In genomic region chr5:179608131-179608581, GRCh38 we compare ENCODE assay signal across 8 cellular contexts. TPM values are rescaled to one million over a fixed set of nuclear protein-coding genes. Genes with fewer than 3 reads are reported as not detected.
DNase-seq lines count a peak whose midpoint lies in the region; ATAC-seq and TF ChIP-seq lines count a peak whose summit lies in the region.

No MANE protein-coding gene starts in this region.

- H4K20me1 ChIP-seq in IMR-90 (ENCODE audit: insufficient read depth, low read length): peaks cover 74% of the 10 kb centered on the region

- no peak overlapping the region for H3K18ac ChIP-seq in IMR-90 (ENCODE audit: low read depth, low read length)

- intact Hi-C loops in IMR-90 (cut with micrococcal nuclease): no loop called here
- intact Hi-C loops in sigmoid colon (cut with DNase I): no loop called here

- H3K27ac ChIP-seq in IMR-90 (ENCODE audit: insufficient read depth, low read length): no peak overlapping the region
- H3K27ac ChIP-seq in endodermal cell (ENCODE audit: low read depth, low read length): peak overlapping the region; percentile 76
- peak overlapping the region; percentile 25 to 85 (median 78) for H3K27ac ChIP-seq in sigmoid colon

- H2AK5ac ChIP-seq in IMR-90 (ENCODE audit: low read depth, low read length): no peak overlapping the region

- H3K36me3 Mint-ChIP-seq in endodermal cell (ENCODE audit: low read depth): peaks cover 61% of the 10 kb centered on the region

- H3K4me3 ChIP-seq in IMR-90 (ENCODE audit: insufficient read depth, low read depth, low read length) (no peak overlapping the region), endodermal cell (ENCODE audit: low read length) (no peak overlapping the region), sigmoid colon (no peak overlapping the region)

- H3K56ac ChIP-seq in IMR-90 (ENCODE audit: extremely low read depth, insufficient read depth, low read length): no peak overlapping the region

- H3K9me3 ChIP-seq in IMR-90 (ENCODE audit: control insufficient read depth, insufficient read depth, low read length) (no peaks in the 10 kb centered on the region), endodermal cell (ENCODE audit: control insufficient read depth, low read length) (no peaks in the 10 kb centered on the region), sigmoid colon (no peaks in the 10 kb centered on the region)

- CTCF ChIA-PET in IMR-90 (lab: Yijun Ruan, JAX): no interaction called here

- H3K27me3 ChIP-seq in IMR-90 (ENCODE audit: control insufficient read depth, insufficient read depth, low read length) (no peaks in the 10 kb centered on the region), endodermal cell (ENCODE audit: control insufficient read depth, insufficient read depth, low read length, poor library complexity, severe bottlenecking) (no peaks in the 10 kb centered on the region), sigmoid colon (no peaks in the 10 kb centered on the region)

- DNase-seq in IMR-90 (no peak), SW480 (ENCODE audit: low spot score) (peak; percentile 53), endodermal cell (peak; percentile 64), sigmoid colon (peak; percentile 64)

- H4K8ac ChIP-seq in IMR-90 (ENCODE audit: low read depth in 2 of 2, low read length in 2 of 2): no peak overlapping the region

- ATAC-seq in IMR-90 (ENCODE audit: low read depth) (no peak; the same call in 1 of the 2 replicates), GM18520 (IDR thresholded peaks at IDR 0.05; ENCODE audit: unreplicated experiment) (no peak), GM21515 (IDR thresholded peaks at IDR 0.05; ENCODE audit: unreplicated experiment) (no peak), GM18511 (IDR thresholded peaks at IDR 0.05; ENCODE audit: unreplicated experiment) (no peak), GM21390 (IDR thresholded peaks at IDR 0.05; ENCODE audit: unreplicated experiment) (no peak)

- H3K27me3 Mint-ChIP-seq in endodermal cell (ENCODE audit: insufficient read depth): no peaks in the 10 kb centered on the region

- H3K14ac ChIP-seq in IMR-90 (replicated peaks; ENCODE audit: low read depth, low read length): no peak overlapping the region

- TF ChIP-seq CTCF in IMR-90 (conservative IDR thresholded peaks at IDR 0.05; ENCODE audit: low read depth, low read length): no peak
- no peak for TF ChIP-seq CTCF in endodermal cell (conservative IDR thresholded peaks at IDR 0.05)
- no peak for TF ChIP-seq CTCF in sigmoid colon (IDR thresholded peaks at IDR 0.05)

- no peak overlapping the region for H2BK5ac ChIP-seq in IMR-90 (ENCODE audit: low read depth, low read length, poor library complexity, severe bottlenecking)

- dilution Hi-C loops in IMR-90 (cut with HindIII; ENCODE audit: low sequenced_read_pairs, unreplicated experiment): no loop called here

- H3K23ac ChIP-seq in IMR-90 (ENCODE audit: low read depth, low read length): no peak overlapping the region

- TF ChIP-seq POLR2A in IMR-90 (IDR thresholded peaks at IDR 0.05; ENCODE audit: low read depth, low read length): no peak; the same call in 1 of the 2 replicates
- TF ChIP-seq POLR2A in sigmoid colon (IDR thresholded peaks at IDR 0.05): no peak

- no peak overlapping the region for H3K4me3 Mint-ChIP-seq in endodermal cell

- H3K4me2 ChIP-seq in IMR-90 (ENCODE audit: low read depth, low read length): no peak overlapping the region

- no peak overlapping the region for H4K91ac ChIP-seq in IMR-90 (ENCODE audit: insufficient read depth, low read depth, low read length)

- H3K79me1 ChIP-seq in IMR-90 (ENCODE audit: low read depth in 1 of 2, low read length in 2 of 2): peaks cover 14 to 47% of the 10 kb centered on the region in 2 experiments

- no peak for TF ChIP-seq RAD21 in IMR-90 (IDR thresholded peaks at IDR 0.05; ENCODE audit: low read length)

- H2AK9ac ChIP-seq in IMR-90 (replicated peaks; ENCODE audit: low read depth, low read length, poor library complexity): peak overlapping the region; percentile 29

- H2BK15ac ChIP-seq in IMR-90 (ENCODE audit: low read depth, low read length): no peak overlapping the region

- BruUV-seq in IMR-90 (replicated peaks; lab: Mats Ljungman, UMichigan): no TSS peak

- H3K9ac ChIP-seq in IMR-90 (ENCODE audit: low read depth, low read length) (no peak overlapping the region), endodermal cell (ENCODE audit: extremely low read depth, low read length, poor library complexity, severe bottlenecking) (no peak overlapping the region)

- H3K9me1 ChIP-seq in IMR-90 (ENCODE audit: insufficient read depth, low read length): peaks cover 3% of the 10 kb centered on the region; the same call in 1 of the 2 replicates

- H3K4me1 ChIP-seq in IMR-90 (ENCODE audit: control insufficient read depth, insufficient read depth, low read length): peaks cover 8% of the 10 kb centered on the region
- H3K4me1 ChIP-seq in endodermal cell (ENCODE audit: control insufficient read depth, insufficient read depth, low read length): no peaks in the 10 kb centered on the region
- H3K4me1 ChIP-seq in sigmoid colon: peaks cover 0 to 81% (median 67%) of the 10 kb centered on the region in 4 donors

- no peaks in the 10 kb centered on the region for H3K9me3 Mint-ChIP-seq in endodermal cell

- POLR2A ChIA-PET in IMR-90 (lab: Charles Lee; ENCODE audit: unreplicated experiment): no interaction called here

- H3K36me3 ChIP-seq in IMR-90 (ENCODE audit: control insufficient read depth, insufficient read depth, low read length) (peaks cover 70% of the 10 kb centered on the region), endodermal cell (ENCODE audit: control insufficient read depth, insufficient read depth, low read length) (peaks cover 56% of the 10 kb centered on the region), sigmoid colon (peaks cover 20 to 83% (median 25%) of the 10 kb centered on the region in 4 donors)

- in situ Hi-C loops in IMR-90 (cut with MboI; ENCODE audit: low sequenced_read_pairs): no loop called here

- H3K4ac ChIP-seq in IMR-90 (ENCODE audit: low read depth, low read length): no peak overlapping the region

- H2AFZ ChIP-seq in IMR-90 (replicated peaks; ENCODE audit: low read length, poor library complexity): no peak overlapping the region

- no peaks in the 10 kb centered on the region for H3K4me1 Mint-ChIP-seq in endodermal cell

- TF ChIP-seq EP300 in sigmoid colon (IDR thresholded peaks at IDR 0.05): no peak

- no peak overlapping the region for H4K5ac ChIP-seq in IMR-90 (ENCODE audit: low read depth, low read length)

- no CpG with 5 or more reads among the region's 5 CpGs for WGBS in IMR-90 (ENCODE audit: extremely low coverage in 2 of 2, insufficient read length in 1 of 2), 2 experiments
- WGBS in endodermal cell (ENCODE audit: insufficient coverage in 1 of 2, insufficient read length in 1 of 2), 2 experiments: 85 to 88% methylated on average over 4 to 5 of the region's 5 CpGs
- WGBS in sigmoid colon, 2 donors: 51 to 65% methylated on average over 5 of the region's 5 CpGs

- H2BK120ac ChIP-seq in IMR-90 (ENCODE audit: low read depth, low read length): no peak overlapping the region

- peak overlapping the region; percentile 65 for H3K27ac Mint-ChIP-seq in endodermal cell

- H2BK20ac ChIP-seq in IMR-90 (ENCODE audit: low read depth, low read length): no peak overlapping the region

TF ChIP-seq in IMR-90, 13 proteins besides CTCF, POLR2A, EP300 and RAD21:
- TF ChIP-seq FOS (IDR thresholded peaks at IDR 0.05; ENCODE audit: low read depth, low read length): no peak

RNA-seq across cellular contexts. Expression of gene HNRNPH1, which starts 15.3 kb away (rescaled TPM):
- total RNA-seq in IMR-90 (2012; rRNA removed) (300 and 735 TPM in 2 replicates), endodermal cell (100 to 1,000 TPM; 801 to 885 TPM), sigmoid colon (100 to 1,000 TPM; 264 to 495 (median 312) TPM)
- polyA plus RNA-seq in IMR-90 (2012; rRNA removed) (230 and 288 TPM in 2 replicates), sigmoid colon (100 to 1,000 TPM in 1 of 3 donors, 10 to 100 TPM in 2; 63.8 to 255 (median 73.3) TPM)
- 34.5 and 69.4 TPM in 2 replicates for polyA plus RNA-seq in IMR-90 (2012; cell fraction: cytosol; rRNA removed)
- 110 and 525 TPM in 2 replicates for polyA plus RNA-seq in IMR-90 (2012; cell fraction: nucleus; rRNA removed; ENCODE audit: low replicate concordance)
- 714 TPM for polyA plus RNA-seq in endodermal cell (2013, experiment 1 of 2)
- polyA plus RNA-seq in endodermal cell (2013, experiment 2 of 2): 560 TPM

RNA-seq across cellular contexts. Expression of gene RUFY1, which starts 57.8 kb away (rescaled TPM):
- total RNA-seq in IMR-90 (2012; rRNA removed) (19.5 and 27.8 TPM in 2 replicates), endodermal cell (10 to 100 TPM; 45.7 to 74.0 TPM), sigmoid colon (10 to 100 TPM; 29.8 to 79.8 (median 45.9) TPM)
- polyA plus RNA-seq in IMR-90 (2012; rRNA removed) (21.4 and 21.8 TPM in 2 replicates), sigmoid colon (10 to 100 TPM; 28.9 to 34.2 (median 32.7) TPM)
- 13.6 and 15.2 TPM in 2 replicates for polyA plus RNA-seq in IMR-90 (2012; cell fraction: cytosol; rRNA removed)
- polyA plus RNA-seq in IMR-90 (2012; cell fraction: nucleus; rRNA removed; ENCODE audit: low replicate concordance): 29.2 and 34.1 TPM in 2 replicates
- polyA plus RNA-seq in endodermal cell (2013, experiment 1 of 2): 49.4 TPM
- polyA plus RNA-seq in endodermal cell (2013, experiment 2 of 2): 42.9 TPM
